ENCODE assay signal across 10 cellular contexts in genomic region chr5:141172381-141173204, GRCh38. TPM values are rescaled to one million over a fixed set of nuclear protein-coding genes. Genes with fewer than 3 reads are reported as not detected.
DNase-seq lines count a peak whose midpoint lies in the region; ATAC-seq, FAIRE-seq and TF ChIP-seq lines count a peak whose summit lies in the region.
"Had no signal": no experiment of that assay in that cellular context is flagged by ENCODE, and none has a peak within 500 bp of the region (broad histone marks: within the 10 kb centered on the region; RNA-seq: fewer than 3 reads in every experiment).

TSS of gene PCDHB7 (plus strand) at chr5:141172644. CDS start at chr5:141172836, 192 bp downstream.

- no peaks in the 10 kb centered on the region for H4K20me1 ChIP-seq in K562 (replicated peaks; ENCODE audit: control insufficient read depth, insufficient read depth, low read length)

- intact Hi-C loops in K562 (cut with micrococcal nuclease), result no loop called here

- in situ Hi-C loops in K562 (cut with MboI), result no loop called here

- TF ChIP-seq CTCF in K562 (IDR thresholded peaks at IDR 0.05 in 2 of 3, conservative IDR thresholded peaks at IDR 0.05 in 1 of 3; ENCODE audit: insufficient read depth in 2 of 3, low read depth in 1 of 3, low read length in 3 of 3) (peak; percentile 43 to 68 (median 65); a peak in 5 of 6 replicates), omental fat pad (IDR thresholded peaks at IDR 0.05) (no peak)

- H3K9ac ChIP-seq in K562 (ENCODE audit: insufficient read depth in 1 of 2, low read depth in 2 of 2, low read length in 2 of 2), result no peak within 1 kb of the TSS

- CTCF ChIA-PET in K562 (lab: Yijun Ruan, JAX; ENCODE audit: low intra/inter-chr PET ratio), result interaction anchor here (0.6 kb wide), 1 partner anchor 32 kb away, joined by 3 read pairs; no protein-coding TSS in a partner anchor

- H3K4me3 ChIP-seq in K562, result no peak within 1 kb of the TSS

- FAIRE-seq in K562 (lab: Jason Lieb, UNC), result peak; percentile 59

- TF ChIP-seq POLR2A in K562 (conservative IDR thresholded peaks at IDR 0.05), result no peak

- H3K27ac ChIP-seq in K562 (ENCODE audit: extremely low read depth, low read depth, low read length), result no peak within 1 kb of the TSS

- DNase-seq in NCI-H2081 (lab: John Stamatoyannopoulos, UW), result peak; percentile 19 to 34
- DNase-seq in NCI-H2081 treated with DMSO at 0.1 percent for 48 hours (lab: John Stamatoyannopoulos, UW), result no peak
- peak; percentile 56 for DNase-seq in NAMALWA (ENCODE audit: low spot score)
- peak; percentile 20 to 45 (median 30) for DNase-seq in K562 (ENCODE audit: extremely low read depth in 1 of 4, low spot score in 3 of 4)
- peak; percentile 82 for DNase-seq in myocyte (ENCODE audit: low read depth)
- no peak for DNase-seq in omental fat pad (ENCODE audit: low spot score)
- DNase-seq: naive B cell had no signal

- WGBS in K562 (ENCODE audit: insufficient coverage, low coverage, missing lambda C conversion rate), result 0% methylated on average over 20 of the region's 20 CpGs

- ATAC-seq in K562, result no peak
- no peak for ATAC-seq in omental fat pad (ENCODE audit: low FRiP score)
- no peak for ATAC-seq in HG02885 (IDR thresholded peaks at IDR 0.05; ENCODE audit: poor library complexity, unreplicated experiment)
- ATAC-seq in GM21723 (IDR thresholded peaks at IDR 0.05; ENCODE audit: unreplicated experiment), result no peak

- no peaks in the 10 kb centered on the region for H3K79me2 ChIP-seq in K562 (ENCODE audit: control insufficient read depth, insufficient read depth, low read length)

- BruUV-seq in K562 (replicated peaks; lab: Mats Ljungman, UMichigan), result no TSS peak

- POLR2A ChIA-PET in K562 (lab: Yijun Ruan, JAX), result no interaction called here

- TF ChIP-seq RAD21 in K562 (CRISPR knock-in tag; conservative IDR thresholded peaks at IDR 0.05 in 1 of 2, IDR thresholded peaks at IDR 0.05 in 1 of 2), result peak in 1 of 2 experiments; percentile 26; a peak in 1 of 4 replicates

- no peaks in the 10 kb centered on the region for H3K4me1 ChIP-seq in K562 (replicated peaks in 1 of 2; ENCODE audit: control insufficient read depth in 2 of 2, insufficient read depth in 2 of 2, low read length in 2 of 2)

- H3K27me3 ChIP-seq in K562 (ENCODE audit: control insufficient read depth in 2 of 2, insufficient read depth in 2 of 2, low read length in 2 of 2), result peaks cover 3 to 6% of the 10 kb centered on the region in 2 experiments; a peak in 3 of 5 replicates

- no peak within 1 kb of the TSS for H3K4me2 ChIP-seq in K562 (ENCODE audit: insufficient read depth, low read length)

- H3K9me1 ChIP-seq in K562 (ENCODE audit: control insufficient read depth, insufficient read depth, low read length), result no peaks in the 10 kb centered on the region

- 0 out of 2 replicates have a peak within 1 kb of the TSS, but pooled peaks have one; percentile 15 for H2AFZ ChIP-seq in K562 (ENCODE audit: low read depth, low read length)

- H3K9me3 ChIP-seq in K562 (replicated peaks; ENCODE audit: control insufficient read depth, insufficient read depth, low read depth, low read length), result no peaks in the 10 kb centered on the region

- TF ChIP-seq EP300 in K562 (IDR thresholded peaks at IDR 0.05; ENCODE audit: low read length), result no peak

- no peaks in the 10 kb centered on the region for H3K36me3 ChIP-seq in K562 (ENCODE audit: control insufficient read depth, insufficient read depth, low read length)

TF ChIP-seq in K562, 482 proteins besides CTCF, POLR2A, EP300 and RAD21 (continues in another document):
- TF ChIP-seq ARID3A (IDR thresholded peaks at IDR 0.05; ENCODE audit: borderline replicate concordance, low read depth, low read length) (no peak), STAT5A (IDR thresholded peaks at IDR 0.05; ENCODE audit: borderline replicate concordance, low read length) (no peak), ZNF407 (IDR thresholded peaks at IDR 0.05; ENCODE audit: low read depth) (no peak), KAT2B (IDR thresholded peaks at IDR 0.05; ENCODE audit: low read depth, low read length) (no peak), ZNF212 (CRISPR knock-in tag; IDR thresholded peaks at IDR 0.05) (no peak)

RNA-seq across cellular contexts. Expression of gene PCDHB7, which starts in this region (rescaled TPM):
- total RNA-seq in K562 (2011; cell fraction: chromatin; rRNA removed; ENCODE audit: low replicate concordance), result not detected in 2 replicates
- not detected in 2 replicates for total RNA-seq in K562 (2011; cell fraction: nucleolus; rRNA removed)
- not detected in 2 replicates for total RNA-seq in K562 (2011; cell fraction: nucleoplasm; rRNA removed)
- not detected in 2 replicates for total RNA-seq in K562 (2014; rRNA removed)
- not detected in 2 replicates for total RNA-seq in K562 (2014; rRNA removed; fragmentation: Illumina TruSeq; extraction: Trizol)
- total RNA-seq in K562 (2015; rRNA removed; fragmentation: Illumina TruSeq; extraction: Trizol), result not detected in 2 replicates
- not detected in 2 replicates for total RNA-seq in K562 (2021)
- not detected in 2 replicates for polyA plus RNA-seq in K562 (2011; rRNA removed)
- not detected in 2 replicates for polyA plus RNA-seq in K562 (2011; cell fraction: cytosol; rRNA removed)
- not detected in 2 replicates for polyA plus RNA-seq in K562 (2011; cell fraction: nucleus; rRNA removed)
- not detected in 2 replicates for polyA plus RNA-seq in K562 (2012)
- not detected in 2 replicates for polyA plus RNA-seq in K562 (2014; fragmentation: Illumina TruSeq; extraction: Trizol)
- polyA plus RNA-seq in K562 (2014; fragmentation: Nextera tagmentation; extraction: Ambion mirVana), result not detected
- not detected in 2 replicates for polyA plus RNA-seq in K562 (2014; rRNA removed)
- not detected in 2 replicates for polyA minus RNA-seq in K562 (2011; rRNA and poly(A)+ RNA removed)
- not detected in 2 replicates for polyA minus RNA-seq in K562 (2011; cell fraction: cytosol; rRNA and poly(A)+ RNA removed)
- polyA minus RNA-seq in K562 (2011; cell fraction: nucleus; rRNA and poly(A)+ RNA removed), result not detected in 2 replicates
- total RNA-seq in myocyte, result 5.1 and 6.6 TPM in 2 replicates
- 4.0 TPM for polyA plus RNA-seq in myocyte (2012)
- total RNA-seq in omental fat pad, result 1 to 10 TPM in 3 of 4 donors, under 1 TPM in 1; 0.94 to 3.3 (median 1.5) TPM
- total RNA-seq: CD4-positive, alpha-beta memory T cell had no signal
- polyA plus RNA-seq: CD4-positive, alpha-beta memory T cell had no signal

Comparison
In these comparisons a context has a peak if more than half of its experiments do, and no peak if none do; other contexts are left out.
1. DNase-seq: peak in NCI-H2081 (2 of 2), NAMALWA (single experiment) and myocyte (single experiment); none in NCI-H2081 treated with DMSO at 0.1 percent for 48 hours (single experiment) and omental fat pad (single experiment).
2. Peak in DNase-seq in K562; RNA of the gene not detected or under 1 TPM.
3. CTCF ChIP-seq: peak in K562 (3 of 3); none in omental fat pad (0 of 3).